18 cellular contexts compared by ENCODE assay signal in genomic region chr11:87712802-87713202, GRCh38.
"Had no signal": no experiment of that assay in that cellular context is flagged by ENCODE, and none has a peak within 500 bp of the region (broad histone marks: within the 10 kb centered on the region; RNA-seq: fewer than 3 reads in every experiment).

No MANE protein-coding gene starts in this region.

- H3K27me3 Mint-ChIP-seq: central memory CD8-positive, alpha-beta T cell had no signal

- H3K4me3 Mint-ChIP-seq: activated naive CD8-positive, alpha-beta T cell treated with anti-CD3 and anti-CD28 coated beads, Interleukin-2, amount 10 ng/mL, durations not matched to agents 7 days and 5 days; central memory CD8-positive, alpha-beta T cell; immature natural killer cell; stimulated activated effector memory CD8-positive, alpha-beta T cell treated with anti-CD3 and anti-CD28 coated beads, Interleukin-12 subunit alpha, Interleukin-12 subunit beta, amount 100 ng/mL, for 72 hours had no signal

- H3K4me3 ChIP-seq: lower lobe of right lung, pancreas, thyroid gland had no signal

- H3K27ac ChIP-seq: brain microvascular endothelial cell, foreskin keratinocyte, lower lobe of right lung, pancreas, thyroid gland had no signal

- DNase-seq: activated CD4-positive, alpha-beta T cell treated with anti-CD3 and anti-CD28 coated beads for 1 hour; activated CD4-positive, alpha-beta T cell treated with anti-CD3 and anti-CD28 coated beads, Interleukin-2, amount 50 U/mL, for 4 hours; activated naive CD4-positive, alpha-beta T cell; activated naive CD8-positive, alpha-beta T cell treated with anti-CD3 and anti-CD28 coated beads, Interleukin-2, amount 10 ng/mL, durations not matched to agents 7 days and 5 days; activated T-cell treated with anti-CD3 and anti-CD28 coated beads for 4 hours; brain microvascular endothelial cell; effector CD8-positive, alpha-beta T cell; foreskin keratinocyte; glutamatergic neuron; immature natural killer cell; lower lobe of right lung; midbrain; pancreas; stimulated activated CD4-positive, alpha-beta T cell treated with anti-CD3 and anti-CD28 coated beads, Interleukin-12 subunit alpha, Interleukin-12 subunit beta, amount 100 ng/mL, for 4 hours; stimulated activated CD4-positive, alpha-beta T cell treated with anti-CD3 and anti-CD28 coated beads, Interleukin-2, amount 100 ng/mL, for 24 hours; thyroid gland had no signal

- H3K27me3 ChIP-seq: brain microvascular endothelial cell, foreskin keratinocyte, pancreas, thyroid gland had no signal

- H3K36me3 Mint-ChIP-seq: activated naive CD8-positive, alpha-beta T cell treated with anti-CD3 and anti-CD28 coated beads, Interleukin-2, amount 10 ng/mL, durations not matched to agents 7 days and 5 days; immature natural killer cell; stimulated activated effector memory CD8-positive, alpha-beta T cell treated with anti-CD3 and anti-CD28 coated beads, Interleukin-12 subunit alpha, Interleukin-12 subunit beta, amount 100 ng/mL, for 72 hours had no signal

- H3K9me3 Mint-ChIP-seq: activated naive CD8-positive, alpha-beta T cell treated with anti-CD3 and anti-CD28 coated beads, Interleukin-2, amount 10 ng/mL, durations not matched to agents 7 days and 5 days had no signal

- H3K36me3 ChIP-seq: brain microvascular endothelial cell, lower lobe of right lung, pancreas, thyroid gland had no signal

- H3K4me1 ChIP-seq: foreskin keratinocyte, lower lobe of right lung, pancreas, thyroid gland had no signal

- H3K9me3 ChIP-seq: lower lobe of right lung, pancreas, thyroid gland had no signal

- H3K27ac Mint-ChIP-seq: activated naive CD8-positive, alpha-beta T cell treated with anti-CD3 and anti-CD28 coated beads, Interleukin-2, amount 10 ng/mL, durations not matched to agents 7 days and 5 days; stimulated activated effector memory CD8-positive, alpha-beta T cell treated with anti-CD3 and anti-CD28 coated beads, Interleukin-12 subunit alpha, Interleukin-12 subunit beta, amount 100 ng/mL, for 72 hours had no signal

- H3K4me1 Mint-ChIP-seq: activated naive CD8-positive, alpha-beta T cell treated with anti-CD3 and anti-CD28 coated beads, Interleukin-2, amount 10 ng/mL, durations not matched to agents 7 days and 5 days; central memory CD8-positive, alpha-beta T cell; immature natural killer cell; stimulated activated effector memory CD8-positive, alpha-beta T cell treated with anti-CD3 and anti-CD28 coated beads, Interleukin-12 subunit alpha, Interleukin-12 subunit beta, amount 100 ng/mL, for 72 hours had no signal
